12 cellular contexts compared by ENCODE assay signal in the genomic region with DNA sequence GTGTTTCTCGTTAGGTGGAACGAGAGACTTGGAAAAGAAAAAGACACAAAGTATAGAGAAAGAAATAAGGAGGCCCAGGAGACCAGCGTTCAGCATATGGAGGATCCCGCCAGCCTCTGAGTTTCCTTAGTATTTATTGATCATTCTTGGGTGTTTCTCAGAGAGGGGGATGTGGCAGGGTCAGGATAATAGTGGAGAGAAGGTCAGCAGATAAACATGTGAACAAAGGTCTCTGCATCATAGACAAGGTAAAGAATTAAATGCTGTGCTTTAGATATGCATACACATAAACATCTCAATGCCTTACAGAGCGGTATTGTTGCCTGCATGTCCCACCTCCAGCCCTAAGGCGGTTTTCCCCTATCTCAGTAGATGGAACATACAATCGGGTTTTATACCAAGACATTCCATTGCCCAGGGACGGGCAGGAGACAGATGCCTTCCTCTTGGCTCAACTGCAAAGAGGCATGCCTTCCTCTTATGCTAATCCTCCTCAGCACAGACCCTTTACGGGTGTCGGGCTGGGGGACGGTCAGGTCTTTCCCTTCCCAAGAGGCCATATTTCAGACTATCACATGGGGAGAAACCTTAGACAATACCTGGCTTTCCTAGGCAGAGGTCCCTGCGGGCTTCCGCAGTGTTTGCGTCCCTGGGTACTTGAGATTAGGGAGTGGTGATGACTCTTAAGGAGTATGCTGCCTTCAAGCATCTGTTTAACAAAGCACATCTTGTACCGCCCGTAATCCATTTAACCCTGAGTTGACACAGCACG. TPM values are rescaled to one million over a fixed set of nuclear protein-coding genes. Genes with fewer than 3 reads are reported as not detected.
A peak's percentile ranks its signal among the peaks of the same experiment; 100 is the strongest.
DNase-seq lines count a peak whose midpoint lies in the region; ATAC-seq and TF ChIP-seq lines count a peak whose summit lies in the region.
"Not testable (repeated sequence)": the region's sequence is repeated elsewhere in the genome, so short reads cannot be mapped to it uniquely, and the experiment has no call there.
"Had no signal": no experiment of that assay in that cellular context is flagged by ENCODE, and none has a peak within 500 bp of the region (broad histone marks: within the 10 kb centered on the region; RNA-seq: fewer than 3 reads in every experiment).

No MANE protein-coding gene starts in this region.

- peak overlapping the region; percentile 47 for H3K4me3 Mint-ChIP-seq in activated naive CD4-positive, alpha-beta T cell treated with anti-CD3 and anti-CD28 coated beads, Interleukin-2, amount 50 U/mL, for 24 hours
- H3K4me3 Mint-ChIP-seq in naive thymus-derived CD8-positive, alpha-beta T cell = peak overlapping the region in 5 of 10 donors; percentile 22 to 69 (median 42)
- not testable (repeated sequence) for H3K4me3 Mint-ChIP-seq in stimulated activated effector memory CD8-positive, alpha-beta T cell treated with anti-CD3 and anti-CD28 coated beads, Interleukin-12 subunit alpha, Interleukin-12 subunit beta, amount 100 ng/mL, for 72 hours

- H3K27ac ChIP-seq in 22Rv1 (peak overlapping the region; percentile 76), epithelial cell of prostate (peak overlapping the region; percentile 54)

- not testable (repeated sequence) for H3K36me3 Mint-ChIP-seq in activated naive CD4-positive, alpha-beta T cell treated with anti-CD3 and anti-CD28 coated beads, Interleukin-2, amount 50 U/mL, for 24 hours
- H3K36me3 Mint-ChIP-seq in naive thymus-derived CD8-positive, alpha-beta T cell = peaks cover 0 to 47% (median 3%) of the 10 kb centered on the region in 3 donors
- peaks cover 72% of the 10 kb centered on the region for H3K36me3 Mint-ChIP-seq in stimulated activated effector memory CD8-positive, alpha-beta T cell treated with anti-CD3 and anti-CD28 coated beads, Interleukin-12 subunit alpha, Interleukin-12 subunit beta, amount 100 ng/mL, for 72 hours

- H3K9me3 Mint-ChIP-seq in activated naive CD4-positive, alpha-beta T cell treated with anti-CD3 and anti-CD28 coated beads, Interleukin-2, amount 50 U/mL, for 24 hours; naive thymus-derived CD8-positive, alpha-beta T cell; stimulated activated effector memory CD8-positive, alpha-beta T cell treated with anti-CD3 and anti-CD28 coated beads, Interleukin-12 subunit alpha, Interleukin-12 subunit beta, amount 100 ng/mL, for 72 hours: not testable (repeated sequence)

- DNase-seq in HAP-1 (ENCODE audit: low spot score in 2 of 2) (peak; percentile 76 to 82), SK-MEL-5 (ENCODE audit: low read depth, low spot score) (peak; percentile 90), kidney tubule cell (ENCODE audit: low spot score) (peak; percentile 61)
- DNase-seq in epithelial cell of prostate (ENCODE audit: low read depth, low spot score); naive thymus-derived CD8-positive, alpha-beta T cell; stimulated activated effector memory CD8-positive, alpha-beta T cell treated with anti-CD3 and anti-CD28 coated beads, Interleukin-12 subunit alpha, Interleukin-12 subunit beta, amount 100 ng/mL, for 72 hours (ENCODE audit: low spot score in 2 of 2): not testable (repeated sequence)

- peaks cover 26% of the 10 kb centered on the region for H3K4me1 ChIP-seq in HAP-1

- not testable (repeated sequence) for ATAC-seq in naive thymus-derived CD8-positive, alpha-beta T cell; stimulated activated effector memory CD8-positive, alpha-beta T cell treated with anti-CD3 and anti-CD28 coated beads, Interleukin-12 subunit alpha, Interleukin-12 subunit beta, amount 100 ng/mL, for 72 hours

- POLR2A ChIA-PET in naive thymus-derived CD8-positive, alpha-beta T cell (lab: Charles Lee) = not testable (repeated sequence)

- H3K27ac Mint-ChIP-seq in activated naive CD4-positive, alpha-beta T cell treated with anti-CD3 and anti-CD28 coated beads, Interleukin-2, amount 50 U/mL, for 24 hours = not testable (repeated sequence)
- peak overlapping the region; percentile 4 to 86 (median 26) for H3K27ac Mint-ChIP-seq in naive thymus-derived CD8-positive, alpha-beta T cell
- H3K27ac Mint-ChIP-seq in stimulated activated effector memory CD8-positive, alpha-beta T cell treated with anti-CD3 and anti-CD28 coated beads, Interleukin-12 subunit alpha, Interleukin-12 subunit beta, amount 100 ng/mL, for 72 hours = peak overlapping the region; percentile 67

- in situ Hi-C loops in HAP-1 (cut with MboI; ENCODE audit: low sequenced_read_pairs); SK-MEL-5 (cut with HindIII; ENCODE audit: low pct_unique_long_range_greater_than_20kb, low sequenced_read_pairs): not testable (repeated sequence)

- TF ChIP-seq CTCF in 22Rv1 (IDR thresholded peaks at IDR 0.05) = not testable (repeated sequence)

- H3K9me3 ChIP-seq in HAP-1 = not testable (repeated sequence)

- peaks cover 61% of the 10 kb centered on the region for H3K4me1 Mint-ChIP-seq in activated naive CD4-positive, alpha-beta T cell treated with anti-CD3 and anti-CD28 coated beads, Interleukin-2, amount 50 U/mL, for 24 hours
- H3K4me1 Mint-ChIP-seq in naive thymus-derived CD8-positive, alpha-beta T cell = peaks cover 23 to 77% (median 74%) of the 10 kb centered on the region in 4 donors
- peaks cover 50% of the 10 kb centered on the region for H3K4me1 Mint-ChIP-seq in stimulated activated effector memory CD8-positive, alpha-beta T cell treated with anti-CD3 and anti-CD28 coated beads, Interleukin-12 subunit alpha, Interleukin-12 subunit beta, amount 100 ng/mL, for 72 hours

- H3K27me3 ChIP-seq in HAP-1 (ENCODE audit: low read depth) = not testable (repeated sequence)

- peak overlapping the region; percentile 15 for H3K4me3 ChIP-seq in HAP-1

- not testable (repeated sequence) for H3K27me3 Mint-ChIP-seq in activated naive CD4-positive, alpha-beta T cell treated with anti-CD3 and anti-CD28 coated beads, Interleukin-2, amount 50 U/mL, for 24 hours; naive thymus-derived CD8-positive, alpha-beta T cell

- peaks cover 27% of the 10 kb centered on the region for H3K36me3 ChIP-seq in HAP-1 (replicated peaks)

RNA-seq across cellular contexts. Expression of a gene that starts 3.6 kb away (rescaled TPM):
- 213 and 225 TPM in 2 replicates for total RNA-seq in SK-MEL-5 (2014; rRNA removed; shearing (Covaris generic))
- 218 and 245 TPM in 2 replicates for polyA plus RNA-seq in SK-MEL-5 (2015; cell fraction: cytosol; rRNA removed)
- 74.1 and 112 TPM in 2 replicates for polyA plus RNA-seq in SK-MEL-5 (2015; cell fraction: nucleus; rRNA removed)
- 10 to 100 TPM; 76.1 to 82.5 TPM for total RNA-seq in naive thymus-derived CD8-positive, alpha-beta T cell
- 10 to 100 TPM; 43.2 to 48.6 (median 46.5) TPM for polyA plus RNA-seq in naive thymus-derived CD8-positive, alpha-beta T cell

RNA-seq across cellular contexts. Expression of a gene that starts 6.3 kb away (rescaled TPM):
- total RNA-seq in SK-MEL-5 (2014; rRNA removed; shearing (Covaris generic)) = 97.6 and 102 TPM in 2 replicates
- 92.2 and 102 TPM in 2 replicates for polyA plus RNA-seq in SK-MEL-5 (2015; cell fraction: cytosol; rRNA removed)
- polyA plus RNA-seq in SK-MEL-5 (2015; cell fraction: nucleus; rRNA removed) = 194 and 208 TPM in 2 replicates
- 10 to 100 TPM; 47.9 to 49.7 TPM for total RNA-seq in naive thymus-derived CD8-positive, alpha-beta T cell
- 10 to 100 TPM; 40.8 to 50.8 (median 44.0) TPM for polyA plus RNA-seq in naive thymus-derived CD8-positive, alpha-beta T cell

RNA-seq across cellular contexts. Expression of a gene that starts 57.7 kb away (rescaled TPM):
- total RNA-seq in SK-MEL-5 (2014; rRNA removed; shearing (Covaris generic)) = not detected in 2 replicates
- polyA plus RNA-seq in SK-MEL-5 (2015; cell fraction: cytosol; rRNA removed) = not detected in 2 replicates
- polyA plus RNA-seq in SK-MEL-5 (2015; cell fraction: nucleus; rRNA removed) = 0.75 TPM in 1 of 2 replicates, not detected in the other
- total RNA-seq in naive thymus-derived CD8-positive, alpha-beta T cell = not detected
- not detected for polyA plus RNA-seq in naive thymus-derived CD8-positive, alpha-beta T cell
- total RNA-seq: breast epithelium, frontal cortex, lower leg skin, SJCRH30 had no signal
